1 cellular context compared by ENCODE assay signal in genomic region chr15:90000175-90000923, GRCh38.
TF ChIP-seq lines count a peak whose summit lies in the region.

No MANE protein-coding gene starts in this region.

TF ChIP-seq in K562, 482 proteins besides CTCF, POLR2A, EP300 and RAD21 (continued from another document):
- TF ChIP-seq MGA (IDR thresholded peaks at IDR 0.05) (no peak), YBX1 (IDR thresholded peaks at IDR 0.05) (no peak)
